Comparison of ENCODE assay signal across 28 cellular contexts in genomic region chr2:168727904-168728470, GRCh38.
"Had no signal": no experiment of that assay in that cellular context is flagged by ENCODE, and none has a peak within 500 bp of the region (broad histone marks: within the 10 kb centered on the region; RNA-seq: fewer than 3 reads in every experiment).

No MANE protein-coding gene starts in this region.

- H3K9me3 ChIP-seq: esophagus muscularis mucosa, neutrophil, pancreas, right lobe of liver, suprapubic skin, transverse colon had no signal

- DNase-seq: dermis blood vessel endothelial cell; effector memory CD4-positive, alpha-beta T cell; hypothalamus; immature natural killer cell; islet precursor cell; kidney glomerular epithelial cell; naive B cell; pancreas; right lobe of liver; stimulated activated CD4-positive, alpha-beta T cell treated with anti-CD3 and anti-CD28 coated beads, Interleukin-12 subunit alpha, Interleukin-12 subunit beta, amount 100 ng/mL, for 4 hours; stimulated activated CD4-positive, alpha-beta T cell treated with anti-CD3 and anti-CD28 coated beads, Interleukin-1b, Interleukin-23, amount 100 ng/mL, for 48 hours; stimulated activated CD4-positive, alpha-beta T cell treated with anti-CD3 and anti-CD28 coated beads, Interleukin-4, amount 100 ng/mL, for 1 hour; stimulated activated CD8-positive, alpha-beta memory T cell treated with anti-CD3 and anti-CD28 coated beads, Interleukin-4, amount 100 ng/mL, for 48 hours; stimulated activated naive CD4-positive, alpha-beta T cell; transverse colon had no signal

- H3K36me3 Mint-ChIP-seq: memory B cell had no signal

- H3K27ac ChIP-seq: coronary artery, esophagus muscularis mucosa, neutrophil, pancreas, right lobe of liver, suprapubic skin, transverse colon had no signal

- H3K27me3 Mint-ChIP-seq: memory B cell; naive B cell; natural killer cell treated with Interleukin-12 subunit alpha and Interleukin-12 subunit beta and Interleukin-15 and Interleukin-18, amount 100 ng/mL, for 72 hours; stimulated activated naive CD8-positive, alpha-beta T cell treated with anti-CD3 and anti-CD28 coated beads, Interleukin-15, amount 100 ng/mL, for 72 hours had no signal

- H3K36me3 ChIP-seq: pancreas, right lobe of liver, transverse colon had no signal

- FAIRE-seq: endothelial cell of umbilical vein, frontal cortex, pancreas had no signal

- H3K4me3 Mint-ChIP-seq: immature natural killer cell; memory B cell; naive B cell; natural killer cell treated with Interleukin-12 subunit alpha and Interleukin-12 subunit beta and Interleukin-15 and Interleukin-18, amount 100 ng/mL, for 72 hours; neural crest cell; stimulated activated naive CD8-positive, alpha-beta T cell treated with anti-CD3 and anti-CD28 coated beads, Interleukin-15, amount 100 ng/mL, for 72 hours had no signal

- H3K27me3 ChIP-seq: esophagus muscularis mucosa, neutrophil, pancreas, right lobe of liver, suprapubic skin, transverse colon had no signal

- H3K27ac Mint-ChIP-seq: immature natural killer cell; memory B cell; naive B cell; natural killer cell treated with Interleukin-12 subunit alpha and Interleukin-12 subunit beta and Interleukin-15 and Interleukin-18, amount 100 ng/mL, for 72 hours had no signal

- H3K4me3 ChIP-seq: coronary artery, esophagus muscularis mucosa, lung, pancreas, right lobe of liver, smooth muscle cell, suprapubic skin, transverse colon had no signal

- H3K9me3 Mint-ChIP-seq: immature natural killer cell; memory B cell; naive B cell; natural killer cell treated with Interleukin-12 subunit alpha and Interleukin-12 subunit beta and Interleukin-15 and Interleukin-18, amount 100 ng/mL, for 72 hours; stimulated activated naive CD8-positive, alpha-beta T cell treated with anti-CD3 and anti-CD28 coated beads, Interleukin-15, amount 100 ng/mL, for 72 hours had no signal

- ATAC-seq: left lobe of liver; natural killer cell treated with Interleukin-12 subunit alpha and Interleukin-12 subunit beta and Interleukin-15 and Interleukin-18, amount 100 ng/mL, for 72 hours; pancreas; right lobe of liver; stimulated activated naive CD8-positive, alpha-beta T cell treated with anti-CD3 and anti-CD28 coated beads, Interleukin-15, amount 100 ng/mL, for 72 hours had no signal

- H3K4me2 ChIP-seq: smooth muscle cell had no signal

- H3K4me1 ChIP-seq: pancreas, right lobe of liver, suprapubic skin, transverse colon had no signal

- H3K4me1 Mint-ChIP-seq: memory B cell had no signal
